ENCODE assay signal across 1 cellular context in the genomic region with DNA sequence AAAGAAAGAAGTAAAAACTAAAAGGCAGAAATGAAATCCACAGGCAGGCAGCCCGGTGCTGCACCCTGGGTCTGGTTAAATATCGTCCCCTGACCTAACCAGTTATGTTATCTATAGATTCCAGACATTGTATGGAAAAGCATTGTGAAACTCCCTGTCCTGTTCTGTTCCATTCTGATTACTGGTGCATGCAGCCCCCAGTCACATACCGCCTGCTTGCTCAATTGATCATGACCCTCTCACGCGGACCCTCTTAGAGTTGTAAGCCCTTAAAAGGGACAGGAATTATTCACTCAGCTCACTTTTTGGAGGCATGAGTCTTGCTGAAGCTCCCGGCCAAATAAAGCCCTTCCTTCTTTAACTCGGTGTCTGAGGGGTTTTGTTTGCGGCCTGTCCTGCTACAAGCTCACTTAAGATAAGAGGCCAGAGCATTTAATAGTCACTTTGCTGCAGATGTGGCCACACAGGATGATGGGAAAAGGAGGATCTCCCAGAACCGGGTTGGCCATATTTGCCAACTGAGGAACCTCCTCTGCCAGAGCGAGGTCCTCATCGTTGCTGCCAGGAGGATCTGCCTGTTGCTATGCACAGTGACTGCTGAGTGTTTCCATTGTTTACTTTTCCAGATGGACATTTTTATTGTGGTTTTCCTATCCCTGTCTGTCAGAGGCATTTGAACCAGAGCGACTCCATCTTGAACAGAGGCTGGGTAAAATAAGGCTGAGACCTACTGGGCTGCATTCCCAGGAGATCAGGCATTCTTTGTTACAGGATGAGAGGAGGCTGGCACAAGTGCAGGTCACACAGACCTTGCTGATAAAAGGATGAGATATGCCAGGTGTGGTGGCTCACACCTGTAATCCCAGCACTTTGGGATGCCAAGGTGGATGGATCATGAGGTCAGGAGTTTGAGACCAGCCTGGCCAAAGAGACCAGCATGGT.
A peak's percentile ranks its signal among the peaks of the same experiment; 100 is the strongest.
TF ChIP-seq lines count a peak whose summit lies in the region.

No MANE protein-coding gene starts in this region.

TF ChIP-seq in K562, 482 proteins besides CTCF, POLR2A, EP300 and RAD21 (continued from another document and continues in another):
- TF ChIP-seq, protein P1, sequence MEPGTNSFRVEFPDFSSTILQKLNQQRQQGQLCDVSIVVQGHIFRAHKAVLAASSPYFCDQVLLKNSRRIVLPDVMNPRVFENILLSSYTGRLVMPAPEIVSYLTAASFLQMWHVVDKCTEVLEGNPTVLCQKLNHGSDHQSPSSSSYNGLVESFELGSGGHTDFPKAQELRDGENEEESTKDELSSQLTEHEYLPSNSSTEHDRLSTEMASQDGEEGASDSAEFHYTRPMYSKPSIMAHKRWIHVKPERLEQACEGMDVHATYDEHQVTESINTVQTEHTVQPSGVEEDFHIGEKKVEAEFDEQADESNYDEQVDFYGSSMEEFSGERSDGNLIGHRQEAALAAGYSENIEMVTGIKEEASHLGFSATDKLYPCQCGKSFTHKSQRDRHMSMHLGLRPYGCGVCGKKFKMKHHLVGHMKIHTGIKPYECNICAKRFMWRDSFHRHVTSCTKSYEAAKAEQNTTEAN (CRISPR knock-in tag; IDR thresholded peaks at IDR 0.05) = no peak
- TF ChIP-seq, protein P2, sequence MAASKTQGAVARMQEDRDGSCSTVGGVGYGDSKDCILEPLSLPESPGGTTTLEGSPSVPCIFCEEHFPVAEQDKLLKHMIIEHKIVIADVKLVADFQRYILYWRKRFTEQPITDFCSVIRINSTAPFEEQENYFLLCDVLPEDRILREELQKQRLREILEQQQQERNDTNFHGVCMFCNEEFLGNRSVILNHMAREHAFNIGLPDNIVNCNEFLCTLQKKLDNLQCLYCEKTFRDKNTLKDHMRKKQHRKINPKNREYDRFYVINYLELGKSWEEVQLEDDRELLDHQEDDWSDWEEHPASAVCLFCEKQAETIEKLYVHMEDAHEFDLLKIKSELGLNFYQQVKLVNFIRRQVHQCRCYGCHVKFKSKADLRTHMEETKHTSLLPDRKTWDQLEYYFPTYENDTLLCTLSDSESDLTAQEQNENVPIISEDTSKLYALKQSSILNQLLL (CRISPR knock-in tag; IDR thresholded peaks at IDR 0.05; ENCODE audit: borderline replicate concordance) = no peak
- no peak for TF ChIP-seq MEF2A (IDR thresholded peaks at IDR 0.05; ENCODE audit: control insufficient read depth, low read depth, low read length)
- peak; percentile 96 for TF ChIP-seq CXXC5 (CRISPR knock-in tag; IDR thresholded peaks at IDR 0.05)
- TF ChIP-seq ZFP36 (IDR thresholded peaks at IDR 0.05; ENCODE audit: low read depth, low read length, partially characterized antibody) = no peak
- TF ChIP-seq, protein P3, sequence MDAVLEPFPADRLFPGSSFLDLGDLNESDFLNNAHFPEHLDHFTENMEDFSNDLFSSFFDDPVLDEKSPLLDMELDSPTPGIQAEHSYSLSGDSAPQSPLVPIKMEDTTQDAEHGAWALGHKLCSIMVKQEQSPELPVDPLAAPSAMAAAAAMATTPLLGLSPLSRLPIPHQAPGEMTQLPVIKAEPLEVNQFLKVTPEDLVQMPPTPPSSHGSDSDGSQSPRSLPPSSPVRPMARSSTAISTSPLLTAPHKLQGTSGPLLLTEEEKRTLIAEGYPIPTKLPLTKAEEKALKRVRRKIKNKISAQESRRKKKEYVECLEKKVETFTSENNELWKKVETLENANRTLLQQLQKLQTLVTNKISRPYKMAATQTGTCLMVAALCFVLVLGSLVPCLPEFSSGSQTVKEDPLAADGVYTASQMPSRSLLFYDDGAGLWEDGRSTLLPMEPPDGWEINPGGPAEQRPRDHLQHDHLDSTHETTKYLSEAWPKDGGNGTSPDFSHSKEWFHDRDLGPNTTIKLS (IDR thresholded peaks at IDR 0.05; ENCODE audit: borderline replicate concordance, low read depth) = no peak
- peak; percentile 98 for TF ChIP-seq ZNF76 (CRISPR knock-in tag; IDR thresholded peaks at IDR 0.05; ENCODE audit: borderline replicate concordance)
- TF ChIP-seq, protein P4, sequence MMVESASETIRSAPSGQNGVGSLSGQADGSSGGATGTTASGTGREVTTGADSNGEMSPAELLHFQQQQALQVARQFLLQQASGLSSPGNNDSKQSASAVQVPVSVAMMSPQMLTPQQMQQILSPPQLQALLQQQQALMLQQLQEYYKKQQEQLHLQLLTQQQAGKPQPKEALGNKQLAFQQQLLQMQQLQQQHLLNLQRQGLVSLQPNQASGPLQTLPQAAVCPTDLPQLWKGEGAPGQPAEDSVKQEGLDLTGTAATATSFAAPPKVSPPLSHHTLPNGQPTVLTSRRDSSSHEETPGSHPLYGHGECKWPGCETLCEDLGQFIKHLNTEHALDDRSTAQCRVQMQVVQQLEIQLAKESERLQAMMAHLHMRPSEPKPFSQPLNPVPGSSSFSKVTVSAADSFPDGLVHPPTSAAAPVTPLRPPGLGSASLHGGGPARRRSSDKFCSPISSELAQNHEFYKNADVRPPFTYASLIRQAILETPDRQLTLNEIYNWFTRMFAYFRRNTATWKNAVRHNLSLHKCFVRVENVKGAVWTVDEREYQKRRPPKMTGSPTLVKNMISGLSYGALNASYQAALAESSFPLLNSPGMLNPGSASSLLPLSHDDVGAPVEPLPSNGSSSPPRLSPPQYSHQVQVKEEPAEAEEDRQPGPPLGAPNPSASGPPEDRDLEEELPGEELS (CRISPR knock-in tag; IDR thresholded peaks at IDR 0.05; ENCODE audit: borderline replicate concordance) = no peak
- no peak for TF ChIP-seq POLR2B (IDR thresholded peaks at IDR 0.05; ENCODE audit: low read depth, partially characterized antibody)
- 0 out of 2 replicates have a peak, but pooled peaks have one; percentile 46 for TF ChIP-seq ZFP30 (CRISPR knock-in tag; IDR thresholded peaks at IDR 0.05; ENCODE audit: borderline replicate concordance)
- TF ChIP-seq ARNT (IDR thresholded peaks at IDR 0.05) = peak; percentile 49 to 64; a peak in 1 of 4 replicates
- TF ChIP-seq ZNF24 (IDR thresholded peaks at IDR 0.05) = no peak
- TF ChIP-seq, protein P5, sequence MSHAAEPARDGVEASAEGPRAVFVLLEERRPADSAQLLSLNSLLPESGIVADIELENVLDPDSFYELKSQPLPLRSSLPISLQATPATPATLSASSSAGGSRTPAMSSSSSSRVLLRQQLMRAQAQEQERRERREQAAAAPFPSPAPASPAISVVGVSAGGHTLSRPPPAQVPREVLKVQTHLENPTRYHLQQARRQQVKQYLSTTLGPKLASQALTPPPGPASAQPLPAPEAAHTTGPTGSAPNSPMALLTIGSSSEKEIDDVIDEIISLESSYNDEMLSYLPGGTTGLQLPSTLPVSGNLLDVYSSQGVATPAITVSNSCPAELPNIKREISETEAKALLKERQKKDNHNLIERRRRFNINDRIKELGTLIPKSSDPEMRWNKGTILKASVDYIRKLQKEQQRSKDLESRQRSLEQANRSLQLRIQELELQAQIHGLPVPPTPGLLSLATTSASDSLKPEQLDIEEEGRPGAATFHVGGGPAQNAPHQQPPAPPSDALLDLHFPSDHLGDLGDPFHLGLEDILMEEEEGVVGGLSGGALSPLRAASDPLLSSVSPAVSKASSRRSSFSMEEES (CRISPR knock-in tag; IDR thresholded peaks at IDR 0.05) = peak; percentile 68
- TF ChIP-seq, protein P6, sequence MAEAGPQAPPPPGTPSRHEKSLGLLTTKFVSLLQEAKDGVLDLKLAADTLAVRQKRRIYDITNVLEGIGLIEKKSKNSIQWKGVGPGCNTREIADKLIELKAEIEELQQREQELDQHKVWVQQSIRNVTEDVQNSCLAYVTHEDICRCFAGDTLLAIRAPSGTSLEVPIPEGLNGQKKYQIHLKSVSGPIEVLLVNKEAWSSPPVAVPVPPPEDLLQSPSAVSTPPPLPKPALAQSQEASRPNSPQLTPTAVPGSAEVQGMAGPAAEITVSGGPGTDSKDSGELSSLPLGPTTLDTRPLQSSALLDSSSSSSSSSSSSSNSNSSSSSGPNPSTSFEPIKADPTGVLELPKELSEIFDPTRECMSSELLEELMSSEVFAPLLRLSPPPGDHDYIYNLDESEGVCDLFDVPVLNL (CRISPR knock-in tag; IDR thresholded peaks at IDR 0.05; ENCODE audit: low read depth) = no peak
- no peak for TF ChIP-seq THRAP3 (IDR thresholded peaks at IDR 0.05; ENCODE audit: borderline replicate concordance)
- TF ChIP-seq, protein P7, sequence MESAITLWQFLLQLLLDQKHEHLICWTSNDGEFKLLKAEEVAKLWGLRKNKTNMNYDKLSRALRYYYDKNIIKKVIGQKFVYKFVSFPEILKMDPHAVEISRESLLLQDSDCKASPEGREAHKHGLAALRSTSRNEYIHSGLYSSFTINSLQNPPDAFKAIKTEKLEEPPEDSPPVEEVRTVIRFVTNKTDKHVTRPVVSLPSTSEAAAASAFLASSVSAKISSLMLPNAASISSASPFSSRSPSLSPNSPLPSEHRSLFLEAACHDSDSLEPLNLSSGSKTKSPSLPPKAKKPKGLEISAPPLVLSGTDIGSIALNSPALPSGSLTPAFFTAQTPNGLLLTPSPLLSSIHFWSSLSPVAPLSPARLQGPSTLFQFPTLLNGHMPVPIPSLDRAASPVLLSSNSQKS (CRISPR knock-in tag; IDR thresholded peaks at IDR 0.05) = peak; percentile 95
- peak; percentile 91 for TF ChIP-seq STAT5B (CRISPR knock-in tag; IDR thresholded peaks at IDR 0.05)
- TF ChIP-seq JUNB (CRISPR knock-in tag; conservative IDR thresholded peaks at IDR 0.05) = peak; percentile 57; the same call in 1 of the 2 replicates
- no peak for TF ChIP-seq NR1H2 (CRISPR knock-in tag; IDR thresholded peaks at IDR 0.05)
- peak; percentile 51; the same call in 1 of the 2 replicates for TF ChIP-seq BCOR (IDR thresholded peaks at IDR 0.05)
- no peak for TF ChIP-seq SLC30A9 (CRISPR knock-in tag; IDR thresholded peaks at IDR 0.05)
- TF ChIP-seq GTF2A2 (tag; IDR thresholded peaks at IDR 0.05) = peak; percentile 96
- TF ChIP-seq HCFC1 (IDR thresholded peaks at IDR 0.05; ENCODE audit: low read depth, low read length) = no peak
- no peak for TF ChIP-seq ZEB2 (IDR thresholded peaks at IDR 0.05)
- no peak for TF ChIP-seq SRSF9 (IDR thresholded peaks at IDR 0.05; ENCODE audit: borderline replicate concordance, low read depth, low read length)
- peak; percentile 69; the same call in 1 of the 2 replicates for TF ChIP-seq ZNF507 (tag; conservative IDR thresholded peaks at IDR 0.05)
- TF ChIP-seq ZNF764 (CRISPR knock-in tag; IDR thresholded peaks at IDR 0.05; ENCODE audit: low read depth) = no peak
- 0 out of 2 replicates have a peak, but pooled peaks have one; percentile 67 for TF ChIP-seq MYNN (IDR thresholded peaks at IDR 0.05)
- no peak for TF ChIP-seq MYNN (CRISPR knock-in tag; IDR thresholded peaks at IDR 0.05)
- TF ChIP-seq, protein P8, sequence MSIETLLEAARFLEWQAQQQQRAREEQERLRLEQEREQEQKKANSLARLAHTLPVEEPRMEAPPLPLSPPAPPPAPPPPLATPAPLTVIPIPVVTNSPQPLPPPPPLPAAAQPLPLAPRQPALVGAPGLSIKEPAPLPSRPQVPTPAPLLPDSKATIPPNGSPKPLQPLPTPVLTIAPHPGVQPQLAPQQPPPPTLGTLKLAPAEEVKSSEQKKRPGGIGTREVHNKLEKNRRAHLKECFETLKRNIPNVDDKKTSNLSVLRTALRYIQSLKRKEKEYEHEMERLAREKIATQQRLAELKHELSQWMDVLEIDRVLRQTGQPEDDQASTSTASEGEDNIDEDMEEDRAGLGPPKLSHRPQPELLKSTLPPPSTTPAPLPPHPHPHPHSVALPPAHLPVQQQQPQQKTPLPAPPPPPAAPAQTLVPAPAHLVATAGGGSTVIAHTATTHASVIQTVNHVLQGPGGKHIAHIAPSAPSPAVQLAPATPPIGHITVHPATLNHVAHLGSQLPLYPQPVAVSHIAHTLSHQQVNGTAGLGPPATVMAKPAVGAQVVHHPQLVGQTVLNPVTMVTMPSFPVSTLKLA (conservative IDR thresholded peaks at IDR 0.05) = peak; percentile 38 to 58; a peak in 2 of 4 replicates
- TF ChIP-seq BRCA1 (IDR thresholded peaks at IDR 0.05) = no peak
- no peak for TF ChIP-seq BRCA1 (CRISPR knock-in tag; IDR thresholded peaks at IDR 0.05)
- no peak for TF ChIP-seq EWSR1 (IDR thresholded peaks at IDR 0.05; ENCODE audit: borderline replicate concordance, low read depth, partially characterized antibody)
- TF ChIP-seq, protein P9, sequence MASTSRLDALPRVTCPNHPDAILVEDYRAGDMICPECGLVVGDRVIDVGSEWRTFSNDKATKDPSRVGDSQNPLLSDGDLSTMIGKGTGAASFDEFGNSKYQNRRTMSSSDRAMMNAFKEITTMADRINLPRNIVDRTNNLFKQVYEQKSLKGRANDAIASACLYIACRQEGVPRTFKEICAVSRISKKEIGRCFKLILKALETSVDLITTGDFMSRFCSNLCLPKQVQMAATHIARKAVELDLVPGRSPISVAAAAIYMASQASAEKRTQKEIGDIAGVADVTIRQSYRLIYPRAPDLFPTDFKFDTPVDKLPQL (IDR thresholded peaks at IDR 0.05; ENCODE audit: extremely low read depth, insufficient read length) = no peak
- peak; percentile 83; the same call in 1 of the 2 replicates for TF ChIP-seq KLF10 (CRISPR knock-in tag; IDR thresholded peaks at IDR 0.05)
- TF ChIP-seq MAZ (CRISPR knock-in tag; conservative IDR thresholded peaks at IDR 0.05 in 1 of 2, IDR thresholded peaks at IDR 0.05 in 1 of 2) = peak in 1 of 2 experiments; percentile 94; a peak in 3 of 4 replicates
- no peak for TF ChIP-seq ZNF384 (IDR thresholded peaks at IDR 0.05; ENCODE audit: low read depth, low read length)
- TF ChIP-seq JUN (IDR thresholded peaks at IDR 0.05; ENCODE audit: borderline replicate concordance, low read depth, low read length) = no peak
- no peak for TF ChIP-seq JUN (CRISPR knock-in tag; IDR thresholded peaks at IDR 0.05; ENCODE audit: borderline replicate concordance)
- TF ChIP-seq, protein P10, sequence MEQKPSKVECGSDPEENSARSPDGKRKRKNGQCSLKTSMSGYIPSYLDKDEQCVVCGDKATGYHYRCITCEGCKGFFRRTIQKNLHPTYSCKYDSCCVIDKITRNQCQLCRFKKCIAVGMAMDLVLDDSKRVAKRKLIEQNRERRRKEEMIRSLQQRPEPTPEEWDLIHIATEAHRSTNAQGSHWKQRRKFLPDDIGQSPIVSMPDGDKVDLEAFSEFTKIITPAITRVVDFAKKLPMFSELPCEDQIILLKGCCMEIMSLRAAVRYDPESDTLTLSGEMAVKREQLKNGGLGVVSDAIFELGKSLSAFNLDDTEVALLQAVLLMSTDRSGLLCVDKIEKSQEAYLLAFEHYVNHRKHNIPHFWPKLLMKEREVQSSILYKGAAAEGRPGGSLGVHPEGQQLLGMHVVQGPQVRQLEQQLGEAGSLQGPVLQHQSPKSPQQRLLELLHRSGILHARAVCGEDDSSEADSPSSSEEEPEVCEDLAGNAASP (IDR thresholded peaks at IDR 0.05) = no peak
- TF ChIP-seq ZNF165 (CRISPR knock-in tag; IDR thresholded peaks at IDR 0.05; ENCODE audit: borderline replicate concordance) = peak; percentile 96
- TF ChIP-seq, protein P11, sequence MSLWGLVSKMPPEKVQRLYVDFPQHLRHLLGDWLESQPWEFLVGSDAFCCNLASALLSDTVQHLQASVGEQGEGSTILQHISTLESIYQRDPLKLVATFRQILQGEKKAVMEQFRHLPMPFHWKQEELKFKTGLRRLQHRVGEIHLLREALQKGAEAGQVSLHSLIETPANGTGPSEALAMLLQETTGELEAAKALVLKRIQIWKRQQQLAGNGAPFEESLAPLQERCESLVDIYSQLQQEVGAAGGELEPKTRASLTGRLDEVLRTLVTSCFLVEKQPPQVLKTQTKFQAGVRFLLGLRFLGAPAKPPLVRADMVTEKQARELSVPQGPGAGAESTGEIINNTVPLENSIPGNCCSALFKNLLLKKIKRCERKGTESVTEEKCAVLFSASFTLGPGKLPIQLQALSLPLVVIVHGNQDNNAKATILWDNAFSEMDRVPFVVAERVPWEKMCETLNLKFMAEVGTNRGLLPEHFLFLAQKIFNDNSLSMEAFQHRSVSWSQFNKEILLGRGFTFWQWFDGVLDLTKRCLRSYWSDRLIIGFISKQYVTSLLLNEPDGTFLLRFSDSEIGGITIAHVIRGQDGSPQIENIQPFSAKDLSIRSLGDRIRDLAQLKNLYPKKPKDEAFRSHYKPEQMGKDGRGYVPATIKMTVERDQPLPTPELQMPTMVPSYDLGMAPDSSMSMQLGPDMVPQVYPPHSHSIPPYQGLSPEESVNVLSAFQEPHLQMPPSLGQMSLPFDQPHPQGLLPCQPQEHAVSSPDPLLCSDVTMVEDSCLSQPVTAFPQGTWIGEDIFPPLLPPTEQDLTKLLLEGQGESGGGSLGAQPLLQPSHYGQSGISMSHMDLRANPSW (CRISPR knock-in tag; IDR thresholded peaks at IDR 0.05) = no peak
- TF ChIP-seq SMARCA4 (IDR thresholded peaks at IDR 0.05) = peak; percentile 97
